ENCODE assay signal across 11 cellular contexts in the genomic region with DNA sequence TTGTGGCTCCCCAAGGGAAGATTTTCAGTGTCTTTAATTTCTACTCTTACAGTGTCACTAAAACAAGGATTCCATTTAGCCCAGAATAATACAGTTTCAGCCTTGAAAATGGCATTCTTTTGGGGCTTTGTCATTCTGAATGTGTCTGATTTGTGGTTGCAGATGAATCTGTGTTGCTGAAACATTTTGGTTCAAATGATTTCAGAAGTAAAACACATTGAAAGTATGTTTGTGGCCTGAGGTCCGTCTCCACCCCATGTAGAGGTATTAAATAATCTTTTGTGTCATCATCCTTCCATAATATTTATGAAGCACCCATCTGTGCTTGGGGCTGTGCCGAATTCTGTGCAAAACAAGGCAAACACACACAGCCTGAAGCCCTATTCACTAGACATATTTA. TPM values are rescaled to one million over a fixed set of nuclear protein-coding genes. Genes with fewer than 3 reads are reported as not detected.
DNase-seq lines count a peak whose midpoint lies in the region; ATAC-seq, FAIRE-seq and TF ChIP-seq lines count a peak whose summit lies in the region.
"Not testable (repeated sequence)": the region's sequence is repeated elsewhere in the genome, so short reads cannot be mapped to it uniquely, and the experiment has no call there.
"Had no signal": no experiment of that assay in that cellular context is flagged by ENCODE, and none has a peak within 500 bp of the region (broad histone marks: within the 10 kb centered on the region; RNA-seq: fewer than 3 reads in every experiment).

No MANE protein-coding gene starts in this region.

- not testable (repeated sequence) for H4K91ac ChIP-seq in IMR-90 (ENCODE audit: insufficient read depth, low read depth, low read length)

- not testable (repeated sequence) for H3K9ac ChIP-seq in IMR-90 (ENCODE audit: low read depth, low read length); astrocyte (ENCODE audit: low read length); fibroblast of lung (ENCODE audit: insufficient read depth, low read length)
- H3K9ac ChIP-seq in smooth muscle cell (ENCODE audit: low read depth): peak overlapping the region; percentile 4

- not testable (repeated sequence) for H2AFZ ChIP-seq in IMR-90 (replicated peaks; ENCODE audit: low read length, poor library complexity); astrocyte (ENCODE audit: low read depth, low read length); fibroblast of lung (ENCODE audit: low read length)
- H2AFZ ChIP-seq in smooth muscle cell (ENCODE audit: low read depth): peak overlapping the region; percentile 46

- H3K4me3 Mint-ChIP-seq in astrocyte (ENCODE audit: unreplicated experiment): not testable (repeated sequence)

- not testable (repeated sequence) for TF ChIP-seq RAD21 in IMR-90 (IDR thresholded peaks at IDR 0.05; ENCODE audit: low read length)

- peak; percentile 83 for ATAC-seq in IMR-90 (ENCODE audit: low read depth)
- ATAC-seq in pancreas: not testable (repeated sequence)

- H3K14ac ChIP-seq in IMR-90 (replicated peaks; ENCODE audit: low read depth, low read length): not testable (repeated sequence)

- intact Hi-C loops in IMR-90 (cut with micrococcal nuclease); pancreas (cut with DNase I): not testable (repeated sequence)

- not testable (repeated sequence) for H3K4me2 ChIP-seq in IMR-90 (ENCODE audit: low read depth, low read length); astrocyte (ENCODE audit: low read length)
- H3K4me2 ChIP-seq in fibroblast of lung (ENCODE audit: extremely low read depth, insufficient read depth, low read length) (peak overlapping the region; percentile 25), smooth muscle cell (peak overlapping the region; percentile 49)

- in situ Hi-C loops in IMR-90 (cut with MboI; ENCODE audit: low sequenced_read_pairs): not testable (repeated sequence)

- H3K4me3 ChIP-seq in IMR-90 (ENCODE audit: insufficient read depth, low read depth, low read length); astrocyte (ENCODE audit: insufficient read depth, low read depth, low read length); fibroblast of lung (replicated peaks in 1 of 4; ENCODE audit: control extremely low read depth in 1 of 4, insufficient read depth in 1 of 4, low read depth in 3 of 4, low read length in 4 of 4); pancreas; smooth muscle cell: not testable (repeated sequence)

- POLR2A ChIA-PET in IMR-90 (lab: Charles Lee; ENCODE audit: unreplicated experiment): not testable (repeated sequence)

- not testable (repeated sequence) for TF ChIP-seq POLR2A in IMR-90 (IDR thresholded peaks at IDR 0.05; ENCODE audit: low read depth, low read length)

- not testable (repeated sequence) for H2AK5ac ChIP-seq in IMR-90 (ENCODE audit: low read depth, low read length)

- H3K4me1 ChIP-seq in IMR-90 (ENCODE audit: control insufficient read depth, insufficient read depth, low read length); astrocyte (ENCODE audit: insufficient read depth, low read length); fibroblast of lung (ENCODE audit: control insufficient read depth, extremely low read depth, insufficient read depth, low read length); pancreas; smooth muscle cell (ENCODE audit: low read depth): not testable (repeated sequence)

- not testable (repeated sequence) for BruUV-seq in IMR-90 (replicated peaks; lab: Mats Ljungman, UMichigan)

- not testable (repeated sequence) for H2BK15ac ChIP-seq in IMR-90 (ENCODE audit: low read depth, low read length)

- not testable (repeated sequence) for H4K8ac ChIP-seq in IMR-90 (ENCODE audit: low read depth in 2 of 2, low read length in 2 of 2)

- dilution Hi-C loops in IMR-90 (cut with HindIII; ENCODE audit: low sequenced_read_pairs, unreplicated experiment): not testable (repeated sequence)

- not testable (repeated sequence) for TF ChIP-seq CTCF in IMR-90 (conservative IDR thresholded peaks at IDR 0.05; ENCODE audit: low read depth, low read length); astrocyte (IDR thresholded peaks at IDR 0.05; ENCODE audit: insufficient read depth, low read depth, low read length); fibroblast of lung (conservative IDR thresholded peaks at IDR 0.05 in 1 of 2, IDR thresholded peaks at IDR 0.05 in 1 of 2; ENCODE audit: low read depth in 1 of 2, low read length in 2 of 2); pancreas (IDR thresholded peaks at IDR 0.05); smooth muscle cell (IDR thresholded peaks at IDR 0.05; ENCODE audit: borderline replicate concordance, insufficient read depth, poor library complexity, severe bottlenecking)

- not testable (repeated sequence) for H2AK9ac ChIP-seq in IMR-90 (replicated peaks; ENCODE audit: low read depth, low read length, poor library complexity)

- H3K36me3 ChIP-seq in IMR-90 (ENCODE audit: control insufficient read depth, insufficient read depth, low read length); astrocyte (ENCODE audit: insufficient read depth, low read length); fibroblast of lung (ENCODE audit: control insufficient read depth, insufficient read depth, low read length); pancreas; smooth muscle cell (ENCODE audit: low read depth): not testable (repeated sequence)

- H3K56ac ChIP-seq in IMR-90 (ENCODE audit: extremely low read depth, insufficient read depth, low read length): not testable (repeated sequence)

- not testable (repeated sequence) for H3K27me3 ChIP-seq in IMR-90 (ENCODE audit: control insufficient read depth, insufficient read depth, low read length); astrocyte (ENCODE audit: insufficient read depth, low read length); fibroblast of lung (ENCODE audit: control insufficient read depth, insufficient read depth, low read length); pancreas; smooth muscle cell (ENCODE audit: low read depth)

- H3K9me1 ChIP-seq in IMR-90 (ENCODE audit: insufficient read depth, low read length): not testable (repeated sequence)

- H3K9me3 Mint-ChIP-seq in astrocyte (ENCODE audit: unreplicated experiment): not testable (repeated sequence)

- peak overlapping the region; percentile 86 for H3K27ac Mint-ChIP-seq in astrocyte (ENCODE audit: unreplicated experiment)

- FAIRE-seq in astrocyte (lab: Jason Lieb, UNC): not testable (repeated sequence)
- FAIRE-seq in pancreas (lab: Jason Lieb, UNC): peak; percentile 17

- H4K20me1 ChIP-seq in IMR-90 (ENCODE audit: insufficient read depth, low read length); astrocyte (ENCODE audit: insufficient read depth, low read length); fibroblast of lung (ENCODE audit: control insufficient read depth, extremely low read depth, insufficient read depth, low read length); smooth muscle cell (ENCODE audit: low read depth): not testable (repeated sequence)

- not testable (repeated sequence) for H3K27ac ChIP-seq in IMR-90 (ENCODE audit: insufficient read depth, low read length); astrocyte (ENCODE audit: low read depth, low read length); pancreas
- H3K27ac ChIP-seq in fibroblast of lung (ENCODE audit: insufficient read depth, low read length) (peak overlapping the region; percentile 14), smooth muscle cell (ENCODE audit: low read depth) (peak overlapping the region; percentile 86)

- H3K4me1 Mint-ChIP-seq in astrocyte (ENCODE audit: low read depth, unreplicated experiment): peaks cover 14% of the 10 kb centered on the region

- H3K4ac ChIP-seq in IMR-90 (ENCODE audit: low read depth, low read length): not testable (repeated sequence)

- CTCF ChIA-PET in IMR-90 (lab: Yijun Ruan, JAX): not testable (repeated sequence)

- not testable (repeated sequence) for H3F3A ChIP-seq in smooth muscle cell (ENCODE audit: low read depth)

- no CpG with 5 or more reads among the region's 2 CpGs for WGBS in IMR-90 (ENCODE audit: extremely low coverage in 2 of 2, insufficient read length in 1 of 2), 2 experiments
- 55 to 65% methylated on average over 2 of the region's 2 CpGs for WGBS in pancreas, 2 donors
- 56% methylated on average over 2 of the region's 2 CpGs for WGBS in smooth muscle cell (ENCODE audit: low lambda C conversion rate)

- not testable (repeated sequence) for H4K5ac ChIP-seq in IMR-90 (ENCODE audit: low read depth, low read length)

- H3K23ac ChIP-seq in IMR-90 (ENCODE audit: low read depth, low read length): not testable (repeated sequence)

- H3K27me3 Mint-ChIP-seq in astrocyte (ENCODE audit: low read depth, unreplicated experiment): not testable (repeated sequence)

- H3K36me3 Mint-ChIP-seq in astrocyte (ENCODE audit: low read depth, unreplicated experiment): not testable (repeated sequence)

- not testable (repeated sequence) for H3K79me1 ChIP-seq in IMR-90 (ENCODE audit: low read depth in 1 of 2, low read length in 2 of 2)

- not testable (repeated sequence) for H2BK120ac ChIP-seq in IMR-90 (ENCODE audit: low read depth, low read length)

- DNase-seq in AG08395 (ENCODE audit: low spot score): peak; percentile 46
- peak; percentile 91 for DNase-seq in GM04503 (ENCODE audit: low read depth)
- peak; percentile 77 for DNase-seq in IMR-90
- DNase-seq in astrocyte (ENCODE audit: low read depth): peak; percentile 87
- DNase-seq in fibroblast of lung (ENCODE audit: low read depth in 2 of 2): peak; percentile 67 to 89
- DNase-seq in glomerular visceral epithelial cell (ENCODE audit: extremely low spot score): peak; percentile 62
- DNase-seq in pancreas; smooth muscle cell (lab: John Stamatoyannopoulos, UW; ENCODE audit: unreplicated experiment): not testable (repeated sequence)

- not testable (repeated sequence) for H3K79me2 ChIP-seq in astrocyte (ENCODE audit: insufficient read depth, low read length); fibroblast of lung (ENCODE audit: control insufficient read depth, insufficient read depth, low read length); smooth muscle cell (ENCODE audit: low read depth)

- not testable (repeated sequence) for H3K9me3 ChIP-seq in IMR-90 (ENCODE audit: control insufficient read depth, insufficient read depth, low read length); astrocyte (ENCODE audit: insufficient read depth, low read depth, low read length); fibroblast of lung (ENCODE audit: control insufficient read depth, insufficient read depth, low read depth, low read length); pancreas; smooth muscle cell (replicated peaks; ENCODE audit: low read depth)

- H3K18ac ChIP-seq in IMR-90 (ENCODE audit: low read depth, low read length): not testable (repeated sequence)

- H2BK20ac ChIP-seq in IMR-90 (ENCODE audit: low read depth, low read length): not testable (repeated sequence)

- peak overlapping the region; percentile 45 for H2BK5ac ChIP-seq in IMR-90 (ENCODE audit: low read depth, low read length, poor library complexity, severe bottlenecking)

RNA-seq across cellular contexts. Expression of a gene that starts 40.6 kb away (rescaled TPM):
- total RNA-seq in IMR-90 (2012; rRNA removed) (12.8 and 14.7 TPM in 2 replicates), astrocyte (1.3 and 1.8 TPM in 2 replicates), fibroblast of lung (37.5 and 113 TPM in 2 replicates), pancreas (1 to 10 TPM; 1.9 to 4.6 (median 2.5) TPM), smooth muscle cell (3.0 and 5.6 TPM in 2 replicates)
- polyA plus RNA-seq in IMR-90 (2012; rRNA removed) (7.4 and 8.3 TPM in 2 replicates), fibroblast of lung (42.6 and 65.7 TPM in 2 replicates), pancreas (1 to 10 TPM; 2.2 to 2.4 TPM), smooth muscle cell (0.77 and 1.8 TPM in 2 replicates)
- polyA plus RNA-seq in IMR-90 (2012; cell fraction: cytosol; rRNA removed): 6.7 and 7.3 TPM in 2 replicates
- 2.3 and 5.2 TPM in 2 replicates for polyA plus RNA-seq in IMR-90 (2012; cell fraction: nucleus; rRNA removed; ENCODE audit: low replicate concordance)
- 39.1 and 65.4 TPM in 2 replicates for polyA plus RNA-seq in fibroblast of lung (2012)
- polyA minus RNA-seq in fibroblast of lung (ENCODE audit: low replicate concordance): 62.4 and 117 TPM in 2 replicates
- total RNA-seq: activated naive CD4-positive, alpha-beta T cell treated with anti-CD3 and anti-CD28 coated beads, Interleukin-2, amount 50 U/mL, for 72 hours had no signal
- polyA plus RNA-seq: IgD-negative memory B cell; naive thymus-derived CD4-positive, alpha-beta T cell had no signal
